In the genomic region with DNA sequence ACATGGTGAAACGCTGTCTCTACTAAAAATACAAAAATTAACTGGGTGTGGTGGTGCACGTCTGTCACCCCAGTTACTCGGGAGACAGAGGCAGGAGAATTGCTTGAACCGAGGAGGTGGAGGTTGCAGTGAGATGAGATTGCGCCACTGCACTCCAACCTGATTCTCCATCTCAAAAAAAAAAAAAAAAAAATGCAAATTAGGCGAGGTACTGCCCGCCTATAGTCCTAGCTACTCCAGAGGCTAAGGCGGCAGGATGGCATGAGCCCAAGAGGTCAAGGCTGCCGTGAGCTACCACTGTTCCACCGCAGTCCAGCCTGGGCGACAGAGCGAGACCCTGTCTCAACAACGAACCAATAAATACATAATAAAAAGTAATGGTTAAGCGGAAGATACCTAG, we compare ENCODE assay signal across 8 cellular contexts. TPM values are rescaled to one million over a fixed set of nuclear protein-coding genes. Genes with fewer than 3 reads are reported as not detected.
DNase-seq lines count a peak whose midpoint lies in the region; ATAC-seq, FAIRE-seq and TF ChIP-seq lines count a peak whose summit lies in the region.

No MANE protein-coding gene starts in this region.

- peak; percentile 64 for DNase-seq in NCI-H510A treated with DMSO at 0.1 percent for 48 hours (lab: John Stamatoyannopoulos, UW)
- DNase-seq in NCI-H510A (lab: John Stamatoyannopoulos, UW): no peak
- no peak for DNase-seq in RWPE1 (ENCODE audit: low spot score)
- no peak for DNase-seq in fibroblast of pulmonary artery (ENCODE audit: low read depth)
- DNase-seq in small intestine: peak; percentile 21
- no peak for DNase-seq in OCI-M1 (lab: John Stamatoyannopoulos, UW)
- no peak for DNase-seq in Kasumi-1 (lab: John Stamatoyannopoulos, UW)

- no peaks in the 10 kb centered on the region for H3K36me3 ChIP-seq in small intestine (ENCODE audit: control insufficient read depth in 2 of 2, insufficient read depth in 2 of 2, low read length in 2 of 2)

- CTCF ChIA-PET in RWPE1 (lab: Yijun Ruan, JAX): interaction anchor here (1.0 kb wide), 1 partner anchor 232 kb away, joined by 3 read pairs; no protein-coding TSS in a partner anchor

- POLR2A ChIA-PET in RWPE1 (lab: Yijun Ruan, JAX; ENCODE audit: low non-redundant PET): no interaction called here

- H3K4me3 ChIP-seq in fibroblast of pulmonary artery (replicated peaks; ENCODE audit: low read depth, low read length) (peak overlapping the region; percentile 59), small intestine (ENCODE audit: low read depth in 1 of 2, low read length in 2 of 2) (no peak overlapping the region)

- H3K27me3 ChIP-seq in small intestine (ENCODE audit: control insufficient read depth in 2 of 2, insufficient read depth in 2 of 2, low read length in 2 of 2): no peaks in the 10 kb centered on the region

- TF ChIP-seq CTCF in RWPE1 (conservative IDR thresholded peaks at IDR 0.05; ENCODE audit: low read depth) (no peak), fibroblast of pulmonary artery (IDR thresholded peaks at IDR 0.05; ENCODE audit: low read length, missing control alignments) (no peak)

- no peak for FAIRE-seq in small intestine (lab: Jason Lieb, UNC)

- no peak for ATAC-seq in HG02588 (IDR thresholded peaks at IDR 0.05; ENCODE audit: unreplicated experiment)

- WGBS in small intestine, 3 donors: 19 to 47% (median 36%) methylated on average over 14 of the region's 14 CpGs

- H3K9me3 ChIP-seq in small intestine (ENCODE audit: control insufficient read depth, low read depth): no peaks in the 10 kb centered on the region

- peak overlapping the region; percentile 94 for H3K27ac ChIP-seq in RWPE1
- no peak overlapping the region for H3K27ac ChIP-seq in small intestine (ENCODE audit: low read depth in 1 of 2, low read length in 1 of 2)

- no peaks in the 10 kb centered on the region for H3K4me1 ChIP-seq in small intestine (ENCODE audit: control insufficient read depth in 2 of 2, insufficient read depth in 1 of 2, low read depth in 1 of 2, low read length in 1 of 2)

RNA-seq across cellular contexts. Expression of a gene that starts 1.1 kb away (rescaled TPM):
- 100 to 1,000 TPM; 158 to 229 (median 162) TPM for polyA plus RNA-seq in small intestine

RNA-seq across cellular contexts. Expression of a gene that starts 36.7 kb away (rescaled TPM):
- 1 to 10 TPM; 2.9 to 5.9 (median 5.8) TPM for polyA plus RNA-seq in small intestine

Comparison
In these comparisons a context has a peak if more than half of its experiments do, and no peak if none do; other contexts are left out.
1. DNase-seq: peak in NCI-H510A treated with DMSO at 0.1 percent for 48 hours (single experiment) and small intestine (single experiment); none in NCI-H510A (single experiment), RWPE1 (single experiment), fibroblast of pulmonary artery (single experiment), OCI-M1 (single experiment) and Kasumi-1 (0 of 2).